ENCODE assay signal across 1 cellular context in the genomic region with DNA sequence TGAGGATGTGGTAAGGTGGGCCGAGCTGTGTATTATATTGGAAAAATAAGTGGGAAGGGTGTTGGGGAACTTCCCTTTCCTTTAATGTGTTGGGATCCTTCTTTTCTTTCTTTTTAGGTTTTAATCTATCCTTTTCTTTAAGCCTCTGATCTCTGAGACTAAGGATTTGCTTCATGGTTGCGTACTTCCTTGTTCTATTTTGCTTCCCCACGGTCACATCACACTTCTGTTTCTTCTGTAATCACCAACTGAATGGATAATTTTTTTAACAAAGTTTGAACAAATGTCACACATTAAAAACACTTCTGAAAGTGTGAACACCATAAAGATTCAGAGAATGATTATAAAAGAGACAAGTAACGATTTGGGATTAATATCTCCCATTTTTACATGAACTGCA.
TF ChIP-seq lines count a peak whose summit lies in the region.

No MANE protein-coding gene starts in this region.

TF ChIP-seq in K562, 482 proteins besides CTCF, POLR2A, EP300 and RAD21 (continued from another document):
- TF ChIP-seq, protein P1, sequence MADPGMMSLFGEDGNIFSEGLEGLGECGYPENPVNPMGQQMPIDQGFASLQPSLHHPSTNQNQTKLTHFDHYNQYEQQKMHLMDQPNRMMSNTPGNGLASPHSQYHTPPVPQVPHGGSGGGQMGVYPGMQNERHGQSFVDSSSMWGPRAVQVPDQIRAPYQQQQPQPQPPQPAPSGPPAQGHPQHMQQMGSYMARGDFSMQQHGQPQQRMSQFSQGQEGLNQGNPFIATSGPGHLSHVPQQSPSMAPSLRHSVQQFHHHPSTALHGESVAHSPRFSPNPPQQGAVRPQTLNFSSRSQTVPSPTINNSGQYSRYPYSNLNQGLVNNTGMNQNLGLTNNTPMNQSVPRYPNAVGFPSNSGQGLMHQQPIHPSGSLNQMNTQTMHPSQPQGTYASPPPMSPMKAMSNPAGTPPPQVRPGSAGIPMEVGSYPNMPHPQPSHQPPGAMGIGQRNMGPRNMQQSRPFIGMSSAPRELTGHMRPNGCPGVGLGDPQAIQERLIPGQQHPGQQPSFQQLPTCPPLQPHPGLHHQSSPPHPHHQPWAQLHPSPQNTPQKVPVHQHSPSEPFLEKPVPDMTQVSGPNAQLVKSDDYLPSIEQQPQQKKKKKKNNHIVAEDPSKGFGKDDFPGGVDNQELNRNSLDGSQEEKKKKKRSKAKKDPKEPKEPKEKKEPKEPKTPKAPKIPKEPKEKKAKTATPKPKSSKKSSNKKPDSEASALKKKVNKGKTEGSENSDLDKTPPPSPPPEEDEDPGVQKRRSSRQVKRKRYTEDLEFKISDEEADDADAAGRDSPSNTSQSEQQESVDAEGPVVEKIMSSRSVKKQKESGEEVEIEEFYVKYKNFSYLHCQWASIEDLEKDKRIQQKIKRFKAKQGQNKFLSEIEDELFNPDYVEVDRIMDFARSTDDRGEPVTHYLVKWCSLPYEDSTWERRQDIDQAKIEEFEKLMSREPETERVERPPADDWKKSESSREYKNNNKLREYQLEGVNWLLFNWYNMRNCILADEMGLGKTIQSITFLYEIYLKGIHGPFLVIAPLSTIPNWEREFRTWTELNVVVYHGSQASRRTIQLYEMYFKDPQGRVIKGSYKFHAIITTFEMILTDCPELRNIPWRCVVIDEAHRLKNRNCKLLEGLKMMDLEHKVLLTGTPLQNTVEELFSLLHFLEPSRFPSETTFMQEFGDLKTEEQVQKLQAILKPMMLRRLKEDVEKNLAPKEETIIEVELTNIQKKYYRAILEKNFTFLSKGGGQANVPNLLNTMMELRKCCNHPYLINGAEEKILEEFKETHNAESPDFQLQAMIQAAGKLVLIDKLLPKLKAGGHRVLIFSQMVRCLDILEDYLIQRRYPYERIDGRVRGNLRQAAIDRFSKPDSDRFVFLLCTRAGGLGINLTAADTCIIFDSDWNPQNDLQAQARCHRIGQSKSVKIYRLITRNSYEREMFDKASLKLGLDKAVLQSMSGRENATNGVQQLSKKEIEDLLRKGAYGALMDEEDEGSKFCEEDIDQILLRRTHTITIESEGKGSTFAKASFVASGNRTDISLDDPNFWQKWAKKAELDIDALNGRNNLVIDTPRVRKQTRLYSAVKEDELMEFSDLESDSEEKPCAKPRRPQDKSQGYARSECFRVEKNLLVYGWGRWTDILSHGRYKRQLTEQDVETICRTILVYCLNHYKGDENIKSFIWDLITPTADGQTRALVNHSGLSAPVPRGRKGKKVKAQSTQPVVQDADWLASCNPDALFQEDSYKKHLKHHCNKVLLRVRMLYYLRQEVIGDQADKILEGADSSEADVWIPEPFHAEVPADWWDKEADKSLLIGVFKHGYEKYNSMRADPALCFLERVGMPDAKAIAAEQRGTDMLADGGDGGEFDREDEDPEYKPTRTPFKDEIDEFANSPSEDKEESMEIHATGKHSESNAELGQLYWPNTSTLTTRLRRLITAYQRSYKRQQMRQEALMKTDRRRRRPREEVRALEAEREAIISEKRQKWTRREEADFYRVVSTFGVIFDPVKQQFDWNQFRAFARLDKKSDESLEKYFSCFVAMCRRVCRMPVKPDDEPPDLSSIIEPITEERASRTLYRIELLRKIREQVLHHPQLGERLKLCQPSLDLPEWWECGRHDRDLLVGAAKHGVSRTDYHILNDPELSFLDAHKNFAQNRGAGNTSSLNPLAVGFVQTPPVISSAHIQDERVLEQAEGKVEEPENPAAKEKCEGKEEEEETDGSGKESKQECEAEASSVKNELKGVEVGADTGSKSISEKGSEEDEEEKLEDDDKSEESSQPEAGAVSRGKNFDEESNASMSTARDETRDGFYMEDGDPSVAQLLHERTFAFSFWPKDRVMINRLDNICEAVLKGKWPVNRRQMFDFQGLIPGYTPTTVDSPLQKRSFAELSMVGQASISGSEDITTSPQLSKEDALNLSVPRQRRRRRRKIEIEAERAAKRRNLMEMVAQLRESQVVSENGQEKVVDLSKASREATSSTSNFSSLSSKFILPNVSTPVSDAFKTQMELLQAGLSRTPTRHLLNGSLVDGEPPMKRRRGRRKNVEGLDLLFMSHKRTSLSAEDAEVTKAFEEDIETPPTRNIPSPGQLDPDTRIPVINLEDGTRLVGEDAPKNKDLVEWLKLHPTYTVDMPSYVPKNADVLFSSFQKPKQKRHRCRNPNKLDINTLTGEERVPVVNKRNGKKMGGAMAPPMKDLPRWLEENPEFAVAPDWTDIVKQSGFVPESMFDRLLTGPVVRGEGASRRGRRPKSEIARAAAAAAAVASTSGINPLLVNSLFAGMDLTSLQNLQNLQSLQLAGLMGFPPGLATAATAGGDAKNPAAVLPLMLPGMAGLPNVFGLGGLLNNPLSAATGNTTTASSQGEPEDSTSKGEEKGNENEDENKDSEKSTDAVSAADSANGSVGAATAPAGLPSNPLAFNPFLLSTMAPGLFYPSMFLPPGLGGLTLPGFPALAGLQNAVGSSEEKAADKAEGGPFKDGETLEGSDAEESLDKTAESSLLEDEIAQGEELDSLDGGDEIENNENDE (IDR thresholded peaks at IDR 0.05; ENCODE audit: low read depth, low read length), result no peak
- no peak for TF ChIP-seq HNRNPK (IDR thresholded peaks at IDR 0.05; ENCODE audit: low read depth, low read length, poor library complexity, severe bottlenecking)
- TF ChIP-seq NFIX (CRISPR knock-in tag; IDR thresholded peaks at IDR 0.05; ENCODE audit: low read depth), result no peak
